ENCODE assay signal across 2 cellular contexts in genomic region chr2:235500110-235500760, GRCh38.
TF ChIP-seq lines count a peak whose summit lies in the region.

No MANE protein-coding gene starts in this region.

TF ChIP-seq in A549, 52 proteins besides CTCF, POLR2A, EP300 and RAD21 (continued from another document):
- TF ChIP-seq, protein P1, sequence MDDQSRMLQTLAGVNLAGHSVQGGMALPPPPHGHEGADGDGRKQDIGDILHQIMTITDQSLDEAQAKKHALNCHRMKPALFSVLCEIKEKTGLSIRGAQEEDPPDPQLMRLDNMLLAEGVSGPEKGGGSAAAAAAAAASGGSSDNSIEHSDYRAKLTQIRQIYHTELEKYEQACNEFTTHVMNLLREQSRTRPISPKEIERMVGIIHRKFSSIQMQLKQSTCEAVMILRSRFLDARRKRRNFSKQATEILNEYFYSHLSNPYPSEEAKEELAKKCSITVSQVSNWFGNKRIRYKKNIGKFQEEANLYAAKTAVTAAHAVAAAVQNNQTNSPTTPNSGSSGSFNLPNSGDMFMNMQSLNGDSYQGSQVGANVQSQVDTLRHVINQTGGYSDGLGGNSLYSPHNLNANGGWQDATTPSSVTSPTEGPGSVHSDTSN (IDR thresholded peaks at IDR 0.05) = no peak
- TF ChIP-seq HOXA7 (CRISPR knock-in tag; IDR thresholded peaks at IDR 0.05) = no peak
- no peak for TF ChIP-seq TFCP2L1 (CRISPR knock-in tag; IDR thresholded peaks at IDR 0.05)
- TF ChIP-seq EHMT2 (IDR thresholded peaks at IDR 0.05; ENCODE audit: low read depth) = no peak
- no peak for TF ChIP-seq ATOH8 (CRISPR knock-in tag; IDR thresholded peaks at IDR 0.05; ENCODE audit: low read depth)
- TF ChIP-seq, protein P2, sequence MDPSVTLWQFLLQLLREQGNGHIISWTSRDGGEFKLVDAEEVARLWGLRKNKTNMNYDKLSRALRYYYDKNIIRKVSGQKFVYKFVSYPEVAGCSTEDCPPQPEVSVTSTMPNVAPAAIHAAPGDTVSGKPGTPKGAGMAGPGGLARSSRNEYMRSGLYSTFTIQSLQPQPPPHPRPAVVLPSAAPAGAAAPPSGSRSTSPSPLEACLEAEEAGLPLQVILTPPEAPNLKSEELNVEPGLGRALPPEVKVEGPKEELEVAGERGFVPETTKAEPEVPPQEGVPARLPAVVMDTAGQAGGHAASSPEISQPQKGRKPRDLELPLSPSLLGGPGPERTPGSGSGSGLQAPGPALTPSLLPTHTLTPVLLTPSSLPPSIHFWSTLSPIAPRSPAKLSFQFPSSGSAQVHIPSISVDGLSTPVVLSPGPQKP (IDR thresholded peaks at IDR 0.05; ENCODE audit: low read depth, low read length) = no peak
- no peak for TF ChIP-seq NR3C1 (IDR thresholded peaks at IDR 0.05)
- no peak for TF ChIP-seq ZC3H11A (IDR thresholded peaks at IDR 0.05)

TF ChIP-seq in WTC11, 78 proteins besides CTCF, POLR2A, EP300 and RAD21 (continued from another document):
- TF ChIP-seq, protein P3, sequence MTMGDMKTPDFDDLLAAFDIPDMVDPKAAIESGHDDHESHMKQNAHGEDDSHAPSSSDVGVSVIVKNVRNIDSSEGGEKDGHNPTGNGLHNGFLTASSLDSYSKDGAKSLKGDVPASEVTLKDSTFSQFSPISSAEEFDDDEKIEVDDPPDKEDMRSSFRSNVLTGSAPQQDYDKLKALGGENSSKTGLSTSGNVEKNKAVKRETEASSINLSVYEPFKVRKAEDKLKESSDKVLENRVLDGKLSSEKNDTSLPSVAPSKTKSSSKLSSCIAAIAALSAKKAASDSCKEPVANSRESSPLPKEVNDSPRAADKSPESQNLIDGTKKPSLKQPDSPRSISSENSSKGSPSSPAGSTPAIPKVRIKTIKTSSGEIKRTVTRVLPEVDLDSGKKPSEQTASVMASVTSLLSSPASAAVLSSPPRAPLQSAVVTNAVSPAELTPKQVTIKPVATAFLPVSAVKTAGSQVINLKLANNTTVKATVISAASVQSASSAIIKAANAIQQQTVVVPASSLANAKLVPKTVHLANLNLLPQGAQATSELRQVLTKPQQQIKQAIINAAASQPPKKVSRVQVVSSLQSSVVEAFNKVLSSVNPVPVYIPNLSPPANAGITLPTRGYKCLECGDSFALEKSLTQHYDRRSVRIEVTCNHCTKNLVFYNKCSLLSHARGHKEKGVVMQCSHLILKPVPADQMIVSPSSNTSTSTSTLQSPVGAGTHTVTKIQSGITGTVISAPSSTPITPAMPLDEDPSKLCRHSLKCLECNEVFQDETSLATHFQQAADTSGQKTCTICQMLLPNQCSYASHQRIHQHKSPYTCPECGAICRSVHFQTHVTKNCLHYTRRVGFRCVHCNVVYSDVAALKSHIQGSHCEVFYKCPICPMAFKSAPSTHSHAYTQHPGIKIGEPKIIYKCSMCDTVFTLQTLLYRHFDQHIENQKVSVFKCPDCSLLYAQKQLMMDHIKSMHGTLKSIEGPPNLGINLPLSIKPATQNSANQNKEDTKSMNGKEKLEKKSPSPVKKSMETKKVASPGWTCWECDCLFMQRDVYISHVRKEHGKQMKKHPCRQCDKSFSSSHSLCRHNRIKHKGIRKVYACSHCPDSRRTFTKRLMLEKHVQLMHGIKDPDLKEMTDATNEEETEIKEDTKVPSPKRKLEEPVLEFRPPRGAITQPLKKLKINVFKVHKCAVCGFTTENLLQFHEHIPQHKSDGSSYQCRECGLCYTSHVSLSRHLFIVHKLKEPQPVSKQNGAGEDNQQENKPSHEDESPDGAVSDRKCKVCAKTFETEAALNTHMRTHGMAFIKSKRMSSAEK (CRISPR knock-in tag; IDR thresholded peaks at IDR 0.05; ENCODE audit: borderline replicate concordance) = no peak
- TF ChIP-seq, protein P4, sequence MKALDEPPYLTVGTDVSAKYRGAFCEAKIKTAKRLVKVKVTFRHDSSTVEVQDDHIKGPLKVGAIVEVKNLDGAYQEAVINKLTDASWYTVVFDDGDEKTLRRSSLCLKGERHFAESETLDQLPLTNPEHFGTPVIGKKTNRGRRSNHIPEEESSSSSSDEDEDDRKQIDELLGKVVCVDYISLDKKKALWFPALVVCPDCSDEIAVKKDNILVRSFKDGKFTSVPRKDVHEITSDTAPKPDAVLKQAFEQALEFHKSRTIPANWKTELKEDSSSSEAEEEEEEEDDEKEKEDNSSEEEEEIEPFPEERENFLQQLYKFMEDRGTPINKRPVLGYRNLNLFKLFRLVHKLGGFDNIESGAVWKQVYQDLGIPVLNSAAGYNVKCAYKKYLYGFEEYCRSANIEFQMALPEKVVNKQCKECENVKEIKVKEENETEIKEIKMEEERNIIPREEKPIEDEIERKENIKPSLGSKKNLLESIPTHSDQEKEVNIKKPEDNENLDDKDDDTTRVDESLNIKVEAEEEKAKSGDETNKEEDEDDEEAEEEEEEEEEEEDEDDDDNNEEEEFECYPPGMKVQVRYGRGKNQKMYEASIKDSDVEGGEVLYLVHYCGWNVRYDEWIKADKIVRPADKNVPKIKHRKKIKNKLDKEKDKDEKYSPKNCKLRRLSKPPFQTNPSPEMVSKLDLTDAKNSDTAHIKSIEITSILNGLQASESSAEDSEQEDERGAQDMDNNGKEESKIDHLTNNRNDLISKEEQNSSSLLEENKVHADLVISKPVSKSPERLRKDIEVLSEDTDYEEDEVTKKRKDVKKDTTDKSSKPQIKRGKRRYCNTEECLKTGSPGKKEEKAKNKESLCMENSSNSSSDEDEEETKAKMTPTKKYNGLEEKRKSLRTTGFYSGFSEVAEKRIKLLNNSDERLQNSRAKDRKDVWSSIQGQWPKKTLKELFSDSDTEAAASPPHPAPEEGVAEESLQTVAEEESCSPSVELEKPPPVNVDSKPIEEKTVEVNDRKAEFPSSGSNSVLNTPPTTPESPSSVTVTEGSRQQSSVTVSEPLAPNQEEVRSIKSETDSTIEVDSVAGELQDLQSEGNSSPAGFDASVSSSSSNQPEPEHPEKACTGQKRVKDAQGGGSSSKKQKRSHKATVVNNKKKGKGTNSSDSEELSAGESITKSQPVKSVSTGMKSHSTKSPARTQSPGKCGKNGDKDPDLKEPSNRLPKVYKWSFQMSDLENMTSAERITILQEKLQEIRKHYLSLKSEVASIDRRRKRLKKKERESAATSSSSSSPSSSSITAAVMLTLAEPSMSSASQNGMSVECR (CRISPR knock-in tag; IDR thresholded peaks at IDR 0.05; ENCODE audit: borderline replicate concordance) = no peak
- TF ChIP-seq RORB (CRISPR knock-in tag; IDR thresholded peaks at IDR 0.05) = no peak
- no peak for TF ChIP-seq NR1H2 (CRISPR knock-in tag; IDR thresholded peaks at IDR 0.05)
- no peak for TF ChIP-seq ELF4 (CRISPR knock-in tag; IDR thresholded peaks at IDR 0.05; ENCODE audit: low read depth)
- TF ChIP-seq, protein P5, sequence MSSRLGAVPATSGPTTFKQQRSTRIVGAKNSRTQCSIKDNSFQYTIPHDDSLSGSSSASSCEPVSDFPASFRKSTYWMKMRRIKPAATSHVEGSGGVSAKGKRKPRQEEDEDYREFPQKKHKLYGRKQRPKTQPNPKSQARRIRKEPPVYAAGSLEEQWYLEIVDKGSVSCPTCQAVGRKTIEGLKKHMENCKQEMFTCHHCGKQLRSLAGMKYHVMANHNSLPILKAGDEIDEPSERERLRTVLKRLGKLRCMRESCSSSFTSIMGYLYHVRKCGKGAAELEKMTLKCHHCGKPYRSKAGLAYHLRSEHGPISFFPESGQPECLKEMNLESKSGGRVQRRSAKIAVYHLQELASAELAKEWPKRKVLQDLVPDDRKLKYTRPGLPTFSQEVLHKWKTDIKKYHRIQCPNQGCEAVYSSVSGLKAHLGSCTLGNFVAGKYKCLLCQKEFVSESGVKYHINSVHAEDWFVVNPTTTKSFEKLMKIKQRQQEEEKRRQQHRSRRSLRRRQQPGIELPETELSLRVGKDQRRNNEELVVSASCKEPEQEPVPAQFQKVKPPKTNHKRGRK (CRISPR knock-in tag; IDR thresholded peaks at IDR 0.05; ENCODE audit: borderline replicate concordance) = no peak
- no peak for TF ChIP-seq PREB (CRISPR knock-in tag; IDR thresholded peaks at IDR 0.05; ENCODE audit: borderline replicate concordance)
- TF ChIP-seq FOXJ3 (CRISPR knock-in tag; IDR thresholded peaks at IDR 0.05; ENCODE audit: borderline replicate concordance) = no peak
- TF ChIP-seq GABPB1 (CRISPR knock-in tag; IDR thresholded peaks at IDR 0.05) = no peak
- TF ChIP-seq SMAD3 (CRISPR knock-in tag; IDR thresholded peaks at IDR 0.05; ENCODE audit: borderline replicate concordance) = no peak
- no peak for TF ChIP-seq IRF2 (CRISPR knock-in tag; IDR thresholded peaks at IDR 0.05; ENCODE audit: borderline replicate concordance, low read depth)
- no peak for TF ChIP-seq MAX (CRISPR knock-in tag; IDR thresholded peaks at IDR 0.05)
- no peak for TF ChIP-seq KAT7 (CRISPR knock-in tag; IDR thresholded peaks at IDR 0.05; ENCODE audit: borderline replicate concordance)
- TF ChIP-seq, protein P6, sequence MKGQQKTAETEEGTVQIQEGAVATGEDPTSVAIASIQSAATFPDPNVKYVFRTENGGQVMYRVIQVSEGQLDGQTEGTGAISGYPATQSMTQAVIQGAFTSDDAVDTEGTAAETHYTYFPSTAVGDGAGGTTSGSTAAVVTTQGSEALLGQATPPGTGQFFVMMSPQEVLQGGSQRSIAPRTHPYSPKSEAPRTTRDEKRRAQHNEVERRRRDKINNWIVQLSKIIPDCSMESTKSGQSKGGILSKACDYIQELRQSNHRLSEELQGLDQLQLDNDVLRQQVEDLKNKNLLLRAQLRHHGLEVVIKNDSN (CRISPR knock-in tag; IDR thresholded peaks at IDR 0.05) = no peak
- TF ChIP-seq SMAD4 (CRISPR knock-in tag; IDR thresholded peaks at IDR 0.05) = no peak
- TF ChIP-seq, protein P7, sequence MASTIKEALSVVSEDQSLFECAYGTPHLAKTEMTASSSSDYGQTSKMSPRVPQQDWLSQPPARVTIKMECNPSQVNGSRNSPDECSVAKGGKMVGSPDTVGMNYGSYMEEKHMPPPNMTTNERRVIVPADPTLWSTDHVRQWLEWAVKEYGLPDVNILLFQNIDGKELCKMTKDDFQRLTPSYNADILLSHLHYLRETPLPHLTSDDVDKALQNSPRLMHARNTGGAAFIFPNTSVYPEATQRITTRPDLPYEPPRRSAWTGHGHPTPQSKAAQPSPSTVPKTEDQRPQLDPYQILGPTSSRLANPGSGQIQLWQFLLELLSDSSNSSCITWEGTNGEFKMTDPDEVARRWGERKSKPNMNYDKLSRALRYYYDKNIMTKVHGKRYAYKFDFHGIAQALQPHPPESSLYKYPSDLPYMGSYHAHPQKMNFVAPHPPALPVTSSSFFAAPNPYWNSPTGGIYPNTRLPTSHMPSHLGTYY (CRISPR knock-in tag; IDR thresholded peaks at IDR 0.05) = no peak
- TF ChIP-seq, protein P8, sequence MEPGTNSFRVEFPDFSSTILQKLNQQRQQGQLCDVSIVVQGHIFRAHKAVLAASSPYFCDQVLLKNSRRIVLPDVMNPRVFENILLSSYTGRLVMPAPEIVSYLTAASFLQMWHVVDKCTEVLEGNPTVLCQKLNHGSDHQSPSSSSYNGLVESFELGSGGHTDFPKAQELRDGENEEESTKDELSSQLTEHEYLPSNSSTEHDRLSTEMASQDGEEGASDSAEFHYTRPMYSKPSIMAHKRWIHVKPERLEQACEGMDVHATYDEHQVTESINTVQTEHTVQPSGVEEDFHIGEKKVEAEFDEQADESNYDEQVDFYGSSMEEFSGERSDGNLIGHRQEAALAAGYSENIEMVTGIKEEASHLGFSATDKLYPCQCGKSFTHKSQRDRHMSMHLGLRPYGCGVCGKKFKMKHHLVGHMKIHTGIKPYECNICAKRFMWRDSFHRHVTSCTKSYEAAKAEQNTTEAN (CRISPR knock-in tag; IDR thresholded peaks at IDR 0.05) = no peak
